8 cellular contexts compared by ENCODE assay signal in the genomic region with DNA sequence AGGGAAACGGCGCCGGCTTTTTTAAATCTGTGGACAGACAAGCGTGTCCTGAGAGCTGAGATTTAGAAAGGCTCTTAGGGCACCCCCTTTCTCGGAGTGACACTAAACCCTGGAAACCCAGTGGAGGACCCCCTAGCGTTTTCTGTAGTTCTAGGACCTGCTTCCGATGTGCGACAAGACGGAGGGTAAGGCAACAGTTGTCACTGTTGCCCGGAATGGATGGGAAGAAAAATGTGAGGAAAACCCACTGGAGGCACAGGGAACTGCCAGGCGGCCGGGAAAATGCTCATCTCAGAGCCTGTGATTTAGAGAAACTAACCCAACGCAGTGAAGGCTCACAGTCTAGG. TPM values are rescaled to one million over a fixed set of nuclear protein-coding genes. Genes with fewer than 3 reads are reported as not detected.
DNase-seq lines count a peak whose midpoint lies in the region; ATAC-seq and TF ChIP-seq lines count a peak whose summit lies in the region.

No MANE protein-coding gene starts in this region.

- H3K36me3 Mint-ChIP-seq in progenitor cell of endocrine pancreas (ENCODE audit: insufficient read depth): peaks cover 17% of the 10 kb centered on the region

- TF ChIP-seq CTCF in fibroblast of mammary gland (conservative IDR thresholded peaks at IDR 0.05; ENCODE audit: control insufficient read depth, insufficient read depth, low read depth, low read length): peak; percentile 3
- peak; percentile 27 for TF ChIP-seq CTCF in progenitor cell of endocrine pancreas (IDR thresholded peaks at IDR 0.05; ENCODE audit: unreplicated experiment)

- peak overlapping the region; percentile 99 for H3K4me3 ChIP-seq in HUES6 (ENCODE audit: low read depth, low read length)
- H3K4me3 ChIP-seq in SK-N-MC: peak overlapping the region; percentile 91
- peak overlapping the region; percentile 62 for H3K4me3 ChIP-seq in fibroblast of mammary gland (ENCODE audit: control insufficient read depth, low read depth, low read length)

- H3K27me3 ChIP-seq in HUES6 (ENCODE audit: control insufficient read depth, insufficient read depth, low read length): peaks cover 41% of the 10 kb centered on the region

- no peak for ATAC-seq in HG03457 (IDR thresholded peaks at IDR 0.05; ENCODE audit: unreplicated experiment)

- H3K9ac ChIP-seq in HUES6 (ENCODE audit: low read length) (peak overlapping the region; percentile 70), SK-N-MC (ENCODE audit: insufficient read length) (peak overlapping the region; percentile 83)

- H3K27ac ChIP-seq in HUES6 (ENCODE audit: low read depth, low read length): peak overlapping the region; percentile 54; the same call in 1 of the 2 replicates
- H3K27ac ChIP-seq in SK-N-MC: peak overlapping the region; percentile 64

- H3K4me1 Mint-ChIP-seq in progenitor cell of endocrine pancreas (ENCODE audit: low read depth): peaks cover 24% of the 10 kb centered on the region

- peak overlapping the region; percentile 93 for H3K4me3 Mint-ChIP-seq in progenitor cell of endocrine pancreas (ENCODE audit: low read depth)

- no peaks in the 10 kb centered on the region for H3K9me3 ChIP-seq in HUES6 (ENCODE audit: control insufficient read depth, insufficient read depth, low read depth, low read length)
- no peaks in the 10 kb centered on the region for H3K9me3 ChIP-seq in SK-N-MC (ENCODE audit: low read depth, low read length)

- no peaks in the 10 kb centered on the region for H3K27me3 Mint-ChIP-seq in progenitor cell of endocrine pancreas

- no peaks in the 10 kb centered on the region for H3K9me3 Mint-ChIP-seq in progenitor cell of endocrine pancreas (ENCODE audit: low read depth)

- H3K4me1 ChIP-seq in HUES6 (ENCODE audit: control insufficient read depth, insufficient read depth, low read length): peaks cover 11% of the 10 kb centered on the region; the same call in 1 of the 2 replicates

- H3K27ac Mint-ChIP-seq in progenitor cell of endocrine pancreas: peak overlapping the region; percentile 88

- DNase-seq in DMS153 treated with DMSO at 0.1 percent for 48 hours (lab: John Stamatoyannopoulos, UW; ENCODE audit: unreplicated experiment): peak; percentile 51
- DNase-seq in SK-N-MC (ENCODE audit: low read depth, low spot score): no peak
- peak; percentile 37 for DNase-seq in fibroblast of mammary gland (ENCODE audit: low read depth)
- no peak for DNase-seq in progenitor cell of endocrine pancreas (ENCODE audit: low spot score, unreplicated experiment)
- no peak for DNase-seq in G401 (ENCODE audit: low spot score)
- no peak for DNase-seq in effector CD4-positive, alpha-beta T cell

- in situ Hi-C loops in G401 (cut with HindIII; ENCODE audit: low sequenced_read_pairs): no loop called here

- H3K36me3 ChIP-seq in HUES6 (ENCODE audit: control insufficient read depth, insufficient read depth, low read length) (peaks cover 60% of the 10 kb centered on the region), SK-N-MC (ENCODE audit: insufficient read depth, low read length) (peaks cover 75% of the 10 kb centered on the region)

RNA-seq across cellular contexts. Expression of a gene that starts 0.6 kb away (rescaled TPM):
- 55.9 and 69.7 TPM in 2 replicates for total RNA-seq in progenitor cell of endocrine pancreas
- total RNA-seq in G401 (2014; rRNA removed; shearing (Covaris generic)): 35.4 and 51.3 TPM in 2 replicates

RNA-seq across cellular contexts. Expression of a gene that starts 9.9 kb away (rescaled TPM):
- 50.1 and 52.8 TPM in 2 replicates for total RNA-seq in progenitor cell of endocrine pancreas
- 49.6 and 76.2 TPM in 2 replicates for total RNA-seq in G401 (2014; rRNA removed; shearing (Covaris generic))

RNA-seq across cellular contexts. Expression of a gene that starts 13.5 kb away (rescaled TPM):
- 0.16 and 0.19 TPM in 2 replicates for total RNA-seq in progenitor cell of endocrine pancreas
- total RNA-seq in G401 (2014; rRNA removed; shearing (Covaris generic)): not detected in 2 replicates

RNA-seq across cellular contexts. Expression of a gene that starts 25.6 kb away (rescaled TPM):
- 61.4 and 65.6 TPM in 2 replicates for total RNA-seq in progenitor cell of endocrine pancreas
- not detected in 2 replicates for total RNA-seq in G401 (2014; rRNA removed; shearing (Covaris generic))

RNA-seq across cellular contexts. Expression of a gene that starts 51.6 kb away (rescaled TPM):
- 116 and 122 TPM in 2 replicates for total RNA-seq in progenitor cell of endocrine pancreas
- total RNA-seq in G401 (2014; rRNA removed; shearing (Covaris generic)): 58.0 and 58.9 TPM in 2 replicates

Comparison
In these comparisons a context has a peak if more than half of its experiments do, and no peak if none do; other contexts are left out.
1. DNase-seq: peak in DMS153 treated with DMSO at 0.1 percent for 48 hours (single experiment) and fibroblast of mammary gland (single experiment); none in SK-N-MC (single experiment), progenitor cell of endocrine pancreas (single experiment), G401 (single experiment) and effector CD4-positive, alpha-beta T cell (single experiment).
2. Peak in every context shown above with its lines, with median percentiles within 50 percentile points of each other: H3K4me3 ChIP-seq.